In the genomic region with DNA sequence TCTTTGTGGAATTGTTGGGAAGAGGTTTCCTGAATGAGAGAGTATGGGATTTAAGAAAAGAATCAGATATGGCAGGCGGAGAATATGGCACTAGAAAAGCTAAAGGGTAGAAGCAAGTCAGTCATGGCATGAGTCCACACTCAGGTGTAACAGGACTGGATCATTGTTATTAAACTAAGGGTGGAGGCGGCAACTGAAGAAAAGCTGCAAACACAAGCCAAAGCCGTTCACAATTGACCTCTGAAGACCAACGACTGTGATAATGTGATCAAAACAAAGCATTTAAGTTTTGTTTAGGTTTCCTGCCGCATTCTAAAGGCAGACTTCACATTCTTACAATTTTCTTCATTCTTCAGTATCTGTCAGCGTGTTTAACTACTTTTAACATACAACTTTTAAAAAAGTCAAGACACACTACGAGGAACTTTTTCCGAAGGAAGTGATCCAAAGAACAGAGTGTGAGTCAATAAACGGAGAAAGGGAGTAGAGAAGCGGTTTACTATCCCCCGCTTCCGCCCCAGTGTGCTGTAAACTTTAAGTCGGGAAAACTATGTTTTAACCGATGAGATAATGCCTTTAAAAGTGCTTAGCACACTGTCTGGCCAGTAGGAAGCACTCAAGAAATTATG, we compare ENCODE assay signal across 8 cellular contexts. TPM values are rescaled to one million over a fixed set of nuclear protein-coding genes. Genes with fewer than 3 reads are reported as not detected.
DNase-seq lines count a peak whose midpoint lies in the region; ATAC-seq and TF ChIP-seq lines count a peak whose summit lies in the region.

No MANE protein-coding gene starts in this region.

- peak overlapping the region; percentile 99 for H3K27ac ChIP-seq in VCaP
- peak overlapping the region; percentile 91 for H3K27ac ChIP-seq in naive thymus-derived CD4-positive, alpha-beta T cell (ENCODE audit: low read depth, low read length)

- intact Hi-C loops in naive thymus-derived CD4-positive, alpha-beta T cell (cut with micrococcal nuclease) = loop anchor here (2.0 to 5.0 kb wide), 5 partner anchors 42 to 566 kb away; a partner anchor contains a TSS

- H3K4me1 Mint-ChIP-seq in naive thymus-derived CD4-positive, alpha-beta T cell = peaks cover 33 to 50% (median 39%) of the 10 kb centered on the region in 7 donors

- H3K36me3 ChIP-seq in naive thymus-derived CD4-positive, alpha-beta T cell (ENCODE audit: control insufficient read depth in 2 of 3, insufficient read depth in 3 of 3, low read length in 3 of 3) = peaks cover 0 to 4% (median 0%) of the 10 kb centered on the region in 3 experiments

- TF ChIP-seq POLR2A in erythroblast (IDR thresholded peaks at IDR 0.05; ENCODE audit: low read length) = no peak

- H3K36me3 Mint-ChIP-seq in naive thymus-derived CD4-positive, alpha-beta T cell = peaks cover 0 to 3% (median 0%) of the 10 kb centered on the region in 5 donors

- no peaks in the 10 kb centered on the region for H3K9me3 Mint-ChIP-seq in naive thymus-derived CD4-positive, alpha-beta T cell

- no peaks in the 10 kb centered on the region for H3K9me3 ChIP-seq in naive thymus-derived CD4-positive, alpha-beta T cell (ENCODE audit: control insufficient read depth in 2 of 3, low read length in 3 of 3)

- H3K27ac Mint-ChIP-seq in naive thymus-derived CD4-positive, alpha-beta T cell = peak overlapping the region; percentile 91 to 97 (median 96)

- POLR2A ChIA-PET in naive thymus-derived CD4-positive, alpha-beta T cell (lab: Charles Lee) = interaction anchor here (0.6 to 1.4 kb wide), 3 partner anchors 205 to 440 kb away, joined by 3 to 10 read pairs (median 6); a partner anchor contains a TSS

- no peaks in the 10 kb centered on the region for H3K27me3 ChIP-seq in naive thymus-derived CD4-positive, alpha-beta T cell (ENCODE audit: control insufficient read depth in 2 of 2, insufficient read depth in 2 of 2, low read length in 2 of 2)

- CTCF ChIA-PET in naive thymus-derived CD4-positive, alpha-beta T cell (lab: Charles Lee) = no interaction called here

- ATAC-seq in activated CD4-positive, CD25-positive, alpha-beta regulatory T cell treated with anti-CD3 and anti-CD28 coated beads, Interleukin-2, amount 50 U/mL, for 24 hours = peak; percentile 1
- ATAC-seq in HG03432 (IDR thresholded peaks at IDR 0.05; ENCODE audit: unreplicated experiment) (peak; percentile 6), GM18517 (IDR thresholded peaks at IDR 0.05; ENCODE audit: unreplicated experiment) (no peak)
- peak; percentile 0 for ATAC-seq in naive thymus-derived CD4-positive, alpha-beta T cell

- H3K27me3 Mint-ChIP-seq in naive thymus-derived CD4-positive, alpha-beta T cell = no peaks in the 10 kb centered on the region

- peak overlapping the region; percentile 81 to 99 (median 96) for H3K4me3 Mint-ChIP-seq in naive thymus-derived CD4-positive, alpha-beta T cell

- H3K4me3 ChIP-seq in naive thymus-derived CD4-positive, alpha-beta T cell (ENCODE audit: low read length) = peak overlapping the region; percentile 76

- DNase-seq in activated CD4-positive, CD25-positive, alpha-beta regulatory T cell treated with anti-CD3 and anti-CD28 coated beads, Interleukin-2, amount 50 U/mL, for 72 hours = no peak
- peak; percentile 65 to 69 for DNase-seq in erythroblast (lab: John Stamatoyannopoulos, UW)
- peak in 2 of 9 donors; percentile 15 to 35 for DNase-seq in naive thymus-derived CD4-positive, alpha-beta T cell
- no peak for DNase-seq in GOT3 (lab: John Stamatoyannopoulos, UW)

- TF ChIP-seq CTCF in VCaP (conservative IDR thresholded peaks at IDR 0.05) = no peak

- H3K4me1 ChIP-seq in naive thymus-derived CD4-positive, alpha-beta T cell (ENCODE audit: control insufficient read depth in 2 of 2, insufficient read depth in 2 of 2, low read length in 2 of 2) = peaks cover 17% of the 10 kb centered on the region in 2 donors

RNA-seq across cellular contexts. Expression of a gene that starts 0.9 kb away (rescaled TPM):
- 10 to 100 TPM; 53.2 to 87.5 (median 77.2) TPM for total RNA-seq in naive thymus-derived CD4-positive, alpha-beta T cell
- 10 to 100 TPM; 17.8 to 24.4 TPM for polyA plus RNA-seq in naive thymus-derived CD4-positive, alpha-beta T cell

Comparison
In these comparisons a context has a peak if more than half of its experiments do, and no peak if none do; other contexts are left out.
1. DNase-seq: peak in erythroblast (2 of 2); none in activated CD4-positive, CD25-positive, alpha-beta regulatory T cell treated with anti-CD3 and anti-CD28 coated beads, Interleukin-2, amount 50 U/mL, for 72 hours (single experiment) and GOT3 (single experiment).